16 cellular contexts compared by ENCODE assay signal in the genomic region with DNA sequence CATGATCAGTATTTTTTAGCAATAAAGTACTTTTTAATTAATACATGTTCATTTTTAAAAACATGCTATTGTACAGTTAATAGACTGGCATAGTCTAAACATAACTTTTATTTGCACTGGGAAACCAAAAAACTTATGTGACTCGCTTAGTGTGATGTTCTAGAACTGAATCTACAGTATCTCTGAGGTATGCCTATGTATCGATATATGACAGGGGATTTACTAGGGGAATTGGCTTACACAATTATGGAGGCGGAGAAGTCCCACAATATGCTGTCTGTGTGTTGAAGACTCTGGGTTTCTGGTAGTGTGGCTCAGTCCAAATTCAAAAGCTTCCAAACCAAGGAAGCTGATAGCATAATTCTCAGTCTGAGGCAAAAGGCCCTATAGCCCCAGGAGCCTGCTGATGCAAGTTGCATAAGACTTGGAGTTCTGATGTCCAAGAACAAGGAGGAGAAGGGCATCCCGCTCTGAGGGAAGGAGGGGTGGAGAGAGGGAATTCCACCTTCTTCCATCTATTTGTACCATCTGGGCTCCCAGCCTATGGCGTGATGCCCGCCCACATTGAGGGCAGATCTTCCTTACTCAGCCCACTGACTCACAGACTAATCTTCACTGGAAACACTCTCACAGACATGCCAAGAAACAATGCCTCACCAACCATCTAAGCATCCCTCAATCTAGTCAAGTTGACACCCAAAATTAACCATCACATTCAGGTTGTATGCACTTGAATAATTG. TPM values are rescaled to one million over a fixed set of nuclear protein-coding genes. Genes with fewer than 3 reads are reported as not detected.
DNase-seq lines count a peak whose midpoint lies in the region; ATAC-seq and TF ChIP-seq lines count a peak whose summit lies in the region.
"Had no signal": no experiment of that assay in that cellular context is flagged by ENCODE, and none has a peak within 500 bp of the region (broad histone marks: within the 10 kb centered on the region; RNA-seq: fewer than 3 reads in every experiment).

No MANE protein-coding gene starts in this region.

- no peak overlapping the region for H3K27ac Mint-ChIP-seq in progenitor cell of endocrine pancreas
- H3K27ac Mint-ChIP-seq: dendritic cell treated with granulocyte-macrophage colony-stimulating factor and Interleukin-4, amounts not matched to agents 40 ng/mL and 50 ng/mL, for 4 days had no signal

- peaks cover 0 to 58% (median 19%) of the 10 kb centered on the region in 4 donors for H3K36me3 ChIP-seq in transverse colon
- H3K36me3 ChIP-seq: uterus had no signal

- H3K4me1 Mint-ChIP-seq in progenitor cell of endocrine pancreas (ENCODE audit: low read depth), result peaks cover 17% of the 10 kb centered on the region

- H3K4me3 ChIP-seq in transverse colon, result no peak overlapping the region
- H3K4me3 ChIP-seq: PC-9, uterus had no signal

- 94% methylated on average over 4 to 6 of the region's 6 CpGs for WGBS in transverse colon (ENCODE audit: low coverage in 1 of 2), 2 donors

- H3K36me3 Mint-ChIP-seq in progenitor cell of endocrine pancreas (ENCODE audit: insufficient read depth), result peaks cover 37% of the 10 kb centered on the region

- no peak overlapping the region for H3K27ac ChIP-seq in transverse colon
- H3K27ac ChIP-seq: PC-9, uterus had no signal

- no peaks in the 10 kb centered on the region for H3K9me3 Mint-ChIP-seq in progenitor cell of endocrine pancreas (ENCODE audit: low read depth)
- H3K9me3 Mint-ChIP-seq: dendritic cell treated with granulocyte-macrophage colony-stimulating factor and Interleukin-4, amounts not matched to agents 40 ng/mL and 50 ng/mL, for 4 days had no signal

- no peak for TF ChIP-seq POLR2A in transverse colon (IDR thresholded peaks at IDR 0.05)

- H3K4me3 Mint-ChIP-seq in progenitor cell of endocrine pancreas (ENCODE audit: low read depth), result no peak overlapping the region
- H3K4me3 Mint-ChIP-seq: dendritic cell treated with granulocyte-macrophage colony-stimulating factor and Interleukin-4, amounts not matched to agents 40 ng/mL and 50 ng/mL, for 4 days had no signal

- no peaks in the 10 kb centered on the region for H3K9me3 ChIP-seq in transverse colon
- H3K9me3 ChIP-seq: uterus had no signal

- DNase-seq in A172 (ENCODE audit: low spot score) (peak; percentile 46), GM03348 (ENCODE audit: low spot score) (peak; percentile 17), inferior parietal cortex (ENCODE audit: extremely low spot score) (peak; percentile 20), left lobe of liver (ENCODE audit: low spot score) (no peak), progenitor cell of endocrine pancreas (ENCODE audit: low spot score, unreplicated experiment) (no peak), transverse colon (no peak)
- DNase-seq in activated T-cell treated with anti-CD3 and anti-CD28 coated beads, Interleukin-2, amount 50 U/mL, for 48 hours, result peak; percentile 50 to 51
- DNase-seq: activated effector memory CD4-positive, alpha-beta T cell treated with Interleukin-2 at 50 U/mL for 16 hours; H7; KG1; mesendoderm; PC-9; retina; uterus had no signal

- TF ChIP-seq EP300 in transverse colon (IDR thresholded peaks at IDR 0.05; ENCODE audit: low read depth), result no peak

- H3K4me1 ChIP-seq in transverse colon, result no peaks in the 10 kb centered on the region
- H3K4me1 ChIP-seq: uterus had no signal

- H3K27me3 Mint-ChIP-seq in progenitor cell of endocrine pancreas, result no peaks in the 10 kb centered on the region
- H3K27me3 Mint-ChIP-seq: dendritic cell treated with granulocyte-macrophage colony-stimulating factor and Interleukin-4, amounts not matched to agents 40 ng/mL and 50 ng/mL, for 4 days had no signal

- no peak for ATAC-seq in left lobe of liver
- no peak for ATAC-seq in HG02759 (IDR thresholded peaks at IDR 0.05; ENCODE audit: unreplicated experiment)

- in situ Hi-C loops in transverse colon (cut with MboI; ENCODE audit: low pct_ligation_motif_present in 1 of 4, low pct_unique_long_range_greater_than_20kb in 1 of 4, low sequenced_read_pairs in 3 of 4), result no loop called here

- no peaks in the 10 kb centered on the region for H3K27me3 ChIP-seq in transverse colon
- H3K27me3 ChIP-seq: uterus had no signal

- TF ChIP-seq CTCF in progenitor cell of endocrine pancreas (IDR thresholded peaks at IDR 0.05; ENCODE audit: unreplicated experiment) (no peak), transverse colon (IDR thresholded peaks at IDR 0.05) (no peak)

- intact Hi-C loops in transverse colon (cut with DNase I; ENCODE audit: low total_unique reads), result no loop called here

RNA-seq across cellular contexts. Expression of a gene that starts 27.5 kb away (rescaled TPM):
- 72.5 and 118 TPM in 2 replicates for total RNA-seq in A172 (2014; rRNA removed; shearing (Covaris generic))
- total RNA-seq in left lobe of liver (61.9 TPM), progenitor cell of endocrine pancreas (213 and 216 TPM in 2 replicates), transverse colon (100 to 1,000 TPM in 3 of 4 donors, 10 to 100 TPM in 1; 99.9 to 181 (median 142) TPM)

Comparison
In these comparisons a context has a peak if more than half of its experiments do, and no peak if none do; other contexts are left out.
1. DNase-seq: peak in A172 (single experiment), GM03348 (single experiment), activated T-cell treated with anti-CD3 and anti-CD28 coated beads, Interleukin-2, amount 50 U/mL, for 48 hours (2 of 2) and inferior parietal cortex (single experiment); none in left lobe of liver (single experiment), progenitor cell of endocrine pancreas (single experiment) and transverse colon (single experiment).